In the genomic region with DNA sequence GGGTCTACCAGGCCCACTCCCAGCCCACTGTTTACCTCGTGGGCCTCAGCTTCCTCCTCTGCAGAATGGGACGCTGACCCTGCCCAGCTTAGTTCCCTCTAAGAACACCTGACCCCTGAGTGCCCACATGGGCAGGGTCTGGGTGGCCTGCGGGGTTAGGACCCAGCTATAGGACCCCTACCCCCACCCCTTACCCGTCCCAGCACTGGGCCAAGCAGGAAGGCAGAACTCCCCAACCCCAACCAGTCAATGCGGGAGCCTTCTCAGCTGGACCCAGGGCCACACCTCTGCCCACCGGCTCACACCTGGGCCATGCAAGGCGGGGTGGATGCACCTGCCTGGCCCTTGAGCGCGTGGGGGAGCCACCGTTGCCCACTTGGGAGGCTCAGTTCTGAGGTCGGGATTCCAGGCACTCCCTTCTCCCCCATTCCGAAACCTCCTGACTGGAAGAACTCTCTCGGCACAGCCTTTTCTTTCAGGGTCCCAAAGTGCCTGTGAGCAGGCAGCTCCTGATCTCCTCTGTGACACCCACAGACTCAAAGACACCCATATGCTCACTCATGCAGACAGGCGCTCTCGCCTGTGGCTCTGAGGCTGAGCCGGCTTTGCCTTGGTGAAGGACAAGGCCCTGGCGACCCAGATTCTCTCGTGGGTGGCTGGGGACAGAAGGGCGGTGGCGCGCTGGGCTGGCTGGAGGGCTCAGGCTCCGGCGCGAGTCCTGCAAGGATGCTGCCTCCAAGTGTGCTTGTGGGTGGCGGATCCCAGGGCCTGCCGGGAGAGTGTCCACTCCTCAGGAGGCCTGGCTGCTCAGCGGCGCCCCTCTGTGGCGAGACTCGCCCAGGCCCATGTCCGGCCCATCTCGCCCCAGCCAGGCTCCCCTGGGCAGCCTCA, we compare ENCODE assay signal across 12 cellular contexts. TPM values are rescaled to one million over a fixed set of nuclear protein-coding genes. Genes with fewer than 3 reads are reported as not detected.
DNase-seq lines count a peak whose midpoint lies in the region; ATAC-seq and TF ChIP-seq lines count a peak whose summit lies in the region.
"Had no signal": no experiment of that assay in that cellular context is flagged by ENCODE, and none has a peak within 500 bp of the region (broad histone marks: within the 10 kb centered on the region; RNA-seq: fewer than 3 reads in every experiment).

No MANE protein-coding gene starts in this region.

- peaks cover 0 to 2% of the 10 kb centered on the region in 2 experiments; a peak in 1 of 4 replicates for H3K4me1 ChIP-seq in SK-N-SH (ENCODE audit: control insufficient read depth in 1 of 2, insufficient read depth in 2 of 2, low read depth in 1 of 2, low read length in 1 of 2)
- no peaks in the 10 kb centered on the region for H3K4me1 ChIP-seq in right cardiac atrium (ENCODE audit: control insufficient read depth, insufficient read depth, low read length)
- peaks cover 2% of the 10 kb centered on the region for H3K4me1 ChIP-seq in ovary (ENCODE audit: insufficient read depth)
- H3K4me1 ChIP-seq: pancreas had no signal

- H3K79me2 ChIP-seq in SK-N-SH (ENCODE audit: insufficient read depth): no peaks in the 10 kb centered on the region

- H3K36me3 ChIP-seq in SK-N-SH (replicated peaks in 1 of 2; ENCODE audit: control insufficient read depth in 1 of 2, insufficient read depth in 2 of 2, low read length in 1 of 2) (no peaks in the 10 kb centered on the region), ovary (no peaks in the 10 kb centered on the region)
- H3K36me3 ChIP-seq: esophagus squamous epithelium, pancreas had no signal

- peak; percentile 40 for TF ChIP-seq CTCF in activated CD8-positive, alpha-beta T cell treated with anti-CD3 and anti-CD28 coated beads for 36 hours (IDR thresholded peaks at IDR 0.05)
- TF ChIP-seq CTCF in SK-N-SH (IDR thresholded peaks at IDR 0.05) (peak; percentile 29; the same call in 1 of the 2 replicates), dorsolateral prefrontal cortex (IDR thresholded peaks at IDR 0.05 in 54 of 56, conservative IDR thresholded peaks at IDR 0.05 in 2 of 56; ENCODE audit: low read depth in 1 of 56, partially characterized antibody in 56 of 56) (no peak), ovary (IDR thresholded peaks at IDR 0.05) (no peak)

- H3K27ac ChIP-seq in SK-N-SH (ENCODE audit: low read depth in 2 of 2, low read length in 1 of 2) (no peak overlapping the region), right cardiac atrium (ENCODE audit: low read length) (no peak overlapping the region), dorsolateral prefrontal cortex (no peak overlapping the region), ovary (no peak overlapping the region)
- H3K27ac ChIP-seq: esophagus squamous epithelium, pancreas had no signal

- POLR2A ChIA-PET in activated CD8-positive, alpha-beta T cell treated with anti-CD3 and anti-CD28 coated beads for 36 hours (lab: Charles Lee): interaction anchor here (1.0 kb wide), 1 partner anchor 143 kb away, joined by 3 read pairs; no protein-coding TSS in a partner anchor
- POLR2A ChIA-PET in activated CD8-positive, alpha-beta T cell treated with anti-CD3 and anti-CD28 coated beads, Interleukin-2, amount 10 ng/mL, durations not matched to agents 7 days and 5 days (lab: Charles Lee): no interaction called here
- POLR2A ChIA-PET in SK-N-SH (lab: Yijun Ruan, JAX): no interaction called here

- H3K9me3 Mint-ChIP-seq in activated CD8-positive, alpha-beta T cell treated with anti-CD3 and anti-CD28 coated beads for 36 hours: no peaks in the 10 kb centered on the region
- no peaks in the 10 kb centered on the region for H3K9me3 Mint-ChIP-seq in activated CD8-positive, alpha-beta T cell treated with anti-CD3 and anti-CD28 coated beads, Interleukin-2, amount 10 ng/mL, durations not matched to agents 7 days and 5 days (ENCODE audit: insufficient read depth)
- no peaks in the 10 kb centered on the region for H3K9me3 Mint-ChIP-seq in stimulated activated naive CD8-positive, alpha-beta T cell treated with anti-CD3 and anti-CD28 coated beads, Interleukin-15, amount 100 ng/mL, for 72 hours

- DNase-seq in activated CD8-positive, alpha-beta T cell treated with anti-CD3 and anti-CD28 coated beads for 36 hours: peak; percentile 31
- DNase-seq in activated CD8-positive, alpha-beta T cell treated with anti-CD3 and anti-CD28 coated beads, Interleukin-2, amount 10 ng/mL, durations not matched to agents 7 days and 5 days: no peak
- DNase-seq in SK-N-SH (peak; percentile 51), right cardiac atrium (peak in 2 of 3 donors; percentile 53 to 58), dorsolateral prefrontal cortex (no peak), ovary (no peak)
- DNase-seq in stimulated activated naive CD8-positive, alpha-beta T cell treated with anti-CD3 and anti-CD28 coated beads, Interleukin-15, amount 100 ng/mL, for 72 hours: peak in 1 of 2 donors; percentile 13
- DNase-seq in stimulated activated naive CD4-positive, alpha-beta T cell treated with Interleukin-2 at 50 U/mL for 16 hours (lab: John Stamatoyannopoulos, UW): no peak
- DNase-seq: esophagus squamous epithelium; NK-92 treated with Interleukin-12 subunit alpha and Interleukin-12 subunit beta, amount 100 ng/mL, for 24 hours had no signal

- H3K27ac Mint-ChIP-seq in activated CD8-positive, alpha-beta T cell treated with anti-CD3 and anti-CD28 coated beads for 36 hours: no peak overlapping the region
- H3K27ac Mint-ChIP-seq in activated CD8-positive, alpha-beta T cell treated with anti-CD3 and anti-CD28 coated beads, Interleukin-2, amount 10 ng/mL, durations not matched to agents 7 days and 5 days: no peak overlapping the region
- H3K27ac Mint-ChIP-seq in stimulated activated naive CD8-positive, alpha-beta T cell treated with anti-CD3 and anti-CD28 coated beads, Interleukin-15, amount 100 ng/mL, for 72 hours: no peak overlapping the region

- intact Hi-C loops in activated CD8-positive, alpha-beta T cell treated with anti-CD3 and anti-CD28 coated beads for 36 hours (cut with micrococcal nuclease): no loop called here
- intact Hi-C loops in right cardiac atrium (cut with DNase I) (no loop called here), dorsolateral prefrontal cortex (cut with DNase I) (no loop called here), ovary (cut with DNase I) (no loop called here)

- peak; percentile 57 for ATAC-seq in activated CD8-positive, alpha-beta T cell treated with anti-CD3 and anti-CD28 coated beads for 36 hours
- no peak for ATAC-seq in activated CD8-positive, alpha-beta T cell treated with anti-CD3 and anti-CD28 coated beads, Interleukin-2, amount 10 ng/mL, durations not matched to agents 7 days and 5 days
- ATAC-seq in right cardiac atrium: peak; percentile 67 to 71
- ATAC-seq in stimulated activated naive CD8-positive, alpha-beta T cell treated with anti-CD3 and anti-CD28 coated beads, Interleukin-15, amount 100 ng/mL, for 72 hours: peak; percentile 20

- no peaks in the 10 kb centered on the region for H3K9me2 ChIP-seq in SK-N-SH

- no peak overlapping the region for H3K4me2 ChIP-seq in SK-N-SH

- no peaks in the 10 kb centered on the region for H3K36me3 Mint-ChIP-seq in activated CD8-positive, alpha-beta T cell treated with anti-CD3 and anti-CD28 coated beads for 36 hours (ENCODE audit: low read depth)
- no peaks in the 10 kb centered on the region for H3K36me3 Mint-ChIP-seq in activated CD8-positive, alpha-beta T cell treated with anti-CD3 and anti-CD28 coated beads, Interleukin-2, amount 10 ng/mL, durations not matched to agents 7 days and 5 days (ENCODE audit: low read depth)
- H3K36me3 Mint-ChIP-seq: CD4-positive, alpha-beta memory T cell had no signal

- no peak for TF ChIP-seq RAD21 in SK-N-SH (IDR thresholded peaks at IDR 0.05; ENCODE audit: low read length)

- H3F3A ChIP-seq in SK-N-SH (replicated peaks; ENCODE audit: insufficient read depth): no peaks in the 10 kb centered on the region

- CTCF ChIA-PET in activated CD8-positive, alpha-beta T cell treated with anti-CD3 and anti-CD28 coated beads for 36 hours (lab: Charles Lee): interaction anchor here (1.4 kb wide), 1 partner anchor 12 kb away, joined by 3 read pairs; no protein-coding TSS in a partner anchor
- CTCF ChIA-PET in activated CD8-positive, alpha-beta T cell treated with anti-CD3 and anti-CD28 coated beads, Interleukin-2, amount 10 ng/mL, durations not matched to agents 7 days and 5 days (lab: Charles Lee): interaction anchor here (1.1 kb wide), 1 partner anchor 16 kb away, joined by 3 read pairs; no protein-coding TSS in a partner anchor
- CTCF ChIA-PET in SK-N-SH (lab: Yijun Ruan, JAX): interaction anchor here (0.7 kb wide), 1 partner anchor 132 kb away, joined by 3 read pairs; no protein-coding TSS in a partner anchor

- peaks cover 40% of the 10 kb centered on the region for H3K27me3 Mint-ChIP-seq in activated CD8-positive, alpha-beta T cell treated with anti-CD3 and anti-CD28 coated beads for 36 hours
- peaks cover 36% of the 10 kb centered on the region for H3K27me3 Mint-ChIP-seq in activated CD8-positive, alpha-beta T cell treated with anti-CD3 and anti-CD28 coated beads, Interleukin-2, amount 10 ng/mL, durations not matched to agents 7 days and 5 days (ENCODE audit: low read depth)
- H3K27me3 Mint-ChIP-seq in stimulated activated naive CD8-positive, alpha-beta T cell treated with anti-CD3 and anti-CD28 coated beads, Interleukin-15, amount 100 ng/mL, for 72 hours: peaks cover 68% of the 10 kb centered on the region

- no peak overlapping the region for H2AFZ ChIP-seq in SK-N-SH (ENCODE audit: low read depth)

- peaks cover 2% of the 10 kb centered on the region for H3K4me1 Mint-ChIP-seq in activated CD8-positive, alpha-beta T cell treated with anti-CD3 and anti-CD28 coated beads for 36 hours (ENCODE audit: low read depth)
- H3K4me1 Mint-ChIP-seq in activated CD8-positive, alpha-beta T cell treated with anti-CD3 and anti-CD28 coated beads, Interleukin-2, amount 10 ng/mL, durations not matched to agents 7 days and 5 days (ENCODE audit: low read depth): peaks cover 5% of the 10 kb centered on the region
- H3K4me1 Mint-ChIP-seq in stimulated activated naive CD8-positive, alpha-beta T cell treated with anti-CD3 and anti-CD28 coated beads, Interleukin-15, amount 100 ng/mL, for 72 hours: peaks cover 14% of the 10 kb centered on the region

- H3K27me3 ChIP-seq in SK-N-SH (ENCODE audit: insufficient read depth): peaks cover 24% of the 10 kb centered on the region; the same call in 1 of the 2 replicates
- H3K27me3 ChIP-seq in right cardiac atrium (ENCODE audit: control insufficient read depth, insufficient read depth): no peaks in the 10 kb centered on the region
- peaks cover 0 to 42% (median 20%) of the 10 kb centered on the region in 45 donors for H3K27me3 ChIP-seq in dorsolateral prefrontal cortex
- H3K27me3 ChIP-seq in ovary: no peaks in the 10 kb centered on the region

- 85% methylated on average over 4 of the region's 32 CpGs for WGBS in SK-N-SH (ENCODE audit: low lambda C conversion rate)
- 81% methylated on average over 32 of the region's 32 CpGs for WGBS in right cardiac atrium
- WGBS in ovary, 3 donors: 82 to 86% (median 85%) methylated on average over 31 to 32 of the region's 32 CpGs

- no peaks in the 10 kb centered on the region for H4K20me1 ChIP-seq in SK-N-SH (ENCODE audit: insufficient read depth)

- no peak overlapping the region for H3K4me3 ChIP-seq in SK-N-SH (ENCODE audit: low read depth in 2 of 2, low read length in 1 of 2)
- H3K4me3 ChIP-seq in right cardiac atrium (ENCODE audit: low read length): no peak overlapping the region
- no peak overlapping the region for H3K4me3 ChIP-seq in dorsolateral prefrontal cortex
- no peak overlapping the region for H3K4me3 ChIP-seq in ovary

- no peaks in the 10 kb centered on the region for H3K9me3 ChIP-seq in SK-N-SH
- no peaks in the 10 kb centered on the region for H3K9me3 ChIP-seq in right cardiac atrium (ENCODE audit: control insufficient read depth, low read length)
- no peaks in the 10 kb centered on the region for H3K9me3 ChIP-seq in ovary
- H3K9me3 ChIP-seq: esophagus squamous epithelium, pancreas had no signal

- no peak for TF ChIP-seq POLR2A in ovary (IDR thresholded peaks at IDR 0.05)

- H3K4me3 Mint-ChIP-seq in activated CD8-positive, alpha-beta T cell treated with anti-CD3 and anti-CD28 coated beads for 36 hours: no peak overlapping the region
- H3K4me3 Mint-ChIP-seq in activated CD8-positive, alpha-beta T cell treated with anti-CD3 and anti-CD28 coated beads, Interleukin-2, amount 10 ng/mL, durations not matched to agents 7 days and 5 days: no peak overlapping the region
- peak overlapping the region in 1 of 2 donors; percentile 90 for H3K4me3 Mint-ChIP-seq in stimulated activated naive CD8-positive, alpha-beta T cell treated with anti-CD3 and anti-CD28 coated beads, Interleukin-15, amount 100 ng/mL, for 72 hours

- no peak for TF ChIP-seq EP300 in SK-N-SH (IDR thresholded peaks at IDR 0.05; ENCODE audit: borderline replicate concordance in 1 of 2, low read depth in 1 of 2, low read length in 1 of 2)
- TF ChIP-seq EP300 in ovary (IDR thresholded peaks at IDR 0.05): no peak

- no peak overlapping the region for H3K9ac ChIP-seq in SK-N-SH

RNA-seq across cellular contexts. Expression of gene PARP4, which starts 27.9 kb away (rescaled TPM):
- total RNA-seq in activated CD8-positive, alpha-beta T cell treated with anti-CD3 and anti-CD28 coated beads for 36 hours: 10 to 100 TPM; 20.4 to 22.4 TPM
- total RNA-seq in activated CD8-positive, alpha-beta T cell treated with anti-CD3 and anti-CD28 coated beads, Interleukin-2, amount 10 ng/mL, durations not matched to agents 7 days and 5 days: 10 to 100 TPM; 52.1 to 53.5 TPM
- polyA plus RNA-seq in SK-N-SH (2012; rRNA removed) (33.9 and 48.0 TPM in 2 replicates), right cardiac atrium (11.2 TPM), ovary (10 to 100 TPM; 12.8 to 53.7 TPM)
- polyA plus RNA-seq in SK-N-SH (2012; cell fraction: cytosol; rRNA removed): 32.8 and 36.4 TPM in 2 replicates
- 40.7 and 76.7 TPM in 2 replicates for polyA plus RNA-seq in SK-N-SH (2012; cell fraction: nucleus; rRNA removed)
- total RNA-seq in right cardiac atrium (10 to 100 TPM; 20.6 to 30.2 (median 26.6) TPM), dorsolateral prefrontal cortex (10 to 100 TPM in 116 of 120 experiments, 1 to 10 TPM in 4; 7.2 to 38.9 (median 16.7) TPM), ovary (10 to 100 TPM; 20.9 to 42.7 (median 34.5) TPM)

Comparison
In these comparisons a context has a peak if more than half of its experiments do, and no peak if none do; other contexts are left out.
1. DNase-seq: peak in activated CD8-positive, alpha-beta T cell treated with anti-CD3 and anti-CD28 coated beads for 36 hours (single experiment), SK-N-SH (single experiment) and right cardiac atrium (2 of 3); none in activated CD8-positive, alpha-beta T cell treated with anti-CD3 and anti-CD28 coated beads, Interleukin-2, amount 10 ng/mL, durations not matched to agents 7 days and 5 days (single experiment), stimulated activated naive CD4-positive, alpha-beta T cell treated with Interleukin-2 at 50 U/mL for 16 hours (single experiment), dorsolateral prefrontal cortex (0 of 10) and ovary (0 of 5).
2. CTCF ChIP-seq: peak in activated CD8-positive, alpha-beta T cell treated with anti-CD3 and anti-CD28 coated beads for 36 hours (single experiment) and SK-N-SH (single experiment); none in dorsolateral prefrontal cortex (0 of 56) and ovary (0 of 3).